ENCODE assay signal across 8 cellular contexts in genomic region chr1:39919545-39919944, GRCh38. TPM values are rescaled to one million over a fixed set of nuclear protein-coding genes. Genes with fewer than 3 reads are reported as not detected.
A peak's percentile ranks its signal among the peaks of the same experiment; 100 is the strongest.
DNase-seq lines count a peak whose midpoint lies in the region; ATAC-seq lines count a peak whose summit lies in the region.

No MANE protein-coding gene starts in this region.

- peak; percentile 80 to 89 for ATAC-seq in CD4-positive, CD25-positive, alpha-beta regulatory T cell (ENCODE audit: low read depth in 2 of 2)
- peak; percentile 65 for ATAC-seq in GM21447 (IDR thresholded peaks at IDR 0.05; ENCODE audit: unreplicated experiment)
- ATAC-seq in HG02852 (IDR thresholded peaks at IDR 0.05; ENCODE audit: unreplicated experiment): no peak

- no peak overlapping the region for H3K27ac Mint-ChIP-seq in CD4-positive, CD25-positive, alpha-beta regulatory T cell
- H3K27ac Mint-ChIP-seq in T-helper 2 cell treated with Interferon-gamma antibody and Interleukin-4, amounts not matched to agents 5 μg/mL and 100 μg/mL, for 36 hours: no peak overlapping the region

- H3K9me3 ChIP-seq in CD4-positive, CD25-positive, alpha-beta regulatory T cell (ENCODE audit: control insufficient read depth in 2 of 2, low read length in 2 of 2): no peaks in the 10 kb centered on the region

- in situ Hi-C loops in T47D (cut with HindIII; ENCODE audit: low pct_unique_long_range_greater_than_20kb, low sequenced_read_pairs): no loop called here

- H3K36me3 Mint-ChIP-seq in CD4-positive, CD25-positive, alpha-beta regulatory T cell: no peaks in the 10 kb centered on the region
- H3K36me3 Mint-ChIP-seq in T-helper 2 cell treated with Interferon-gamma antibody and Interleukin-4, amounts not matched to agents 5 μg/mL and 100 μg/mL, for 36 hours (ENCODE audit: low read depth): no peaks in the 10 kb centered on the region

- no peak overlapping the region for H3K27ac ChIP-seq in CD4-positive, CD25-positive, alpha-beta regulatory T cell (ENCODE audit: insufficient read depth, low read length, poor library complexity, severe bottlenecking)

- no peaks in the 10 kb centered on the region for H3K4me1 Mint-ChIP-seq in CD4-positive, CD25-positive, alpha-beta regulatory T cell
- no peaks in the 10 kb centered on the region for H3K4me1 Mint-ChIP-seq in T-helper 2 cell treated with Interferon-gamma antibody and Interleukin-4, amounts not matched to agents 5 μg/mL and 100 μg/mL, for 36 hours (ENCODE audit: low read depth)

- DNase-seq in CD4-positive, CD25-positive, alpha-beta regulatory T cell: peak in 2 of 3 donors; percentile 66 to 75
- DNase-seq in NCI-H1930 (lab: John Stamatoyannopoulos, UW) (peak; percentile 49 to 61), T47D (ENCODE audit: low read depth in 1 of 2, low spot score in 1 of 2) (peak; percentile 51 to 86), kidney glomerular epithelial cell (lab: John Stamatoyannopoulos, UW) (peak; percentile 88)
- DNase-seq in T-helper 2 cell treated with Interferon-gamma antibody and Interleukin-4, amounts not matched to agents 5 μg/mL and 100 μg/mL, for 36 hours (ENCODE audit: low spot score): peak; percentile 48
- peak in 2 of 3 donors; percentile 10 to 18 for DNase-seq in stimulated activated CD4-positive, alpha-beta T cell treated with anti-CD3 and anti-CD28 coated beads, TNF-alpha, amount 100 ng/mL, for 1 hour (ENCODE audit: low read depth in 3 of 3, low spot score in 1 of 3)

- H3K4me3 ChIP-seq in CD4-positive, CD25-positive, alpha-beta regulatory T cell (ENCODE audit: low read depth, low read length): no peak overlapping the region

- H3K4me3 Mint-ChIP-seq in CD4-positive, CD25-positive, alpha-beta regulatory T cell: peak overlapping the region in 1 of 4 donors; percentile 5
- H3K4me3 Mint-ChIP-seq in T-helper 2 cell treated with Interferon-gamma antibody and Interleukin-4, amounts not matched to agents 5 μg/mL and 100 μg/mL, for 36 hours: no peak overlapping the region

- H3K27me3 ChIP-seq in CD4-positive, CD25-positive, alpha-beta regulatory T cell (ENCODE audit: control insufficient read depth, insufficient read depth, low read length): no peaks in the 10 kb centered on the region

- no peaks in the 10 kb centered on the region for H3K36me3 ChIP-seq in CD4-positive, CD25-positive, alpha-beta regulatory T cell (ENCODE audit: control insufficient read depth, insufficient read depth, low read length)

- no peaks in the 10 kb centered on the region for H3K4me1 ChIP-seq in CD4-positive, CD25-positive, alpha-beta regulatory T cell (ENCODE audit: control insufficient read depth, insufficient read depth, low read length, poor library complexity, severe bottlenecking)

- H3K27me3 Mint-ChIP-seq in CD4-positive, CD25-positive, alpha-beta regulatory T cell: peaks cover 16% of the 10 kb centered on the region
- H3K27me3 Mint-ChIP-seq in T-helper 2 cell treated with Interferon-gamma antibody and Interleukin-4, amounts not matched to agents 5 μg/mL and 100 μg/mL, for 36 hours (ENCODE audit: low read depth): peaks cover 4% of the 10 kb centered on the region

- H3K9me3 Mint-ChIP-seq in CD4-positive, CD25-positive, alpha-beta regulatory T cell: no peaks in the 10 kb centered on the region
- H3K9me3 Mint-ChIP-seq in T-helper 2 cell treated with Interferon-gamma antibody and Interleukin-4, amounts not matched to agents 5 μg/mL and 100 μg/mL, for 36 hours: no peaks in the 10 kb centered on the region

RNA-seq across cellular contexts. Expression of gene MYCL, which starts 17.8 kb away (rescaled TPM):
- not detected for total RNA-seq in CD4-positive, CD25-positive, alpha-beta regulatory T cell
- polyA plus RNA-seq in CD4-positive, CD25-positive, alpha-beta regulatory T cell: under 1 TPM in 1 of 4 donors, not detected in 3; 0.13 TPM

RNA-seq across cellular contexts. Expression of gene MFSD2A, which starts 35.4 kb away (rescaled TPM):
- 3.7 TPM for total RNA-seq in CD4-positive, CD25-positive, alpha-beta regulatory T cell
- polyA plus RNA-seq in CD4-positive, CD25-positive, alpha-beta regulatory T cell: under 1 TPM in 2 of 4 donors, not detected in 2; 0.27 to 0.39 TPM

RNA-seq across cellular contexts. Expression of gene TRIT1, which starts 36.2 kb away (rescaled TPM):
- 13.7 TPM for total RNA-seq in CD4-positive, CD25-positive, alpha-beta regulatory T cell
- 10 to 100 TPM in 3 of 4 donors, 1 to 10 TPM in 1; 9.4 to 14.7 (median 12.4) TPM for polyA plus RNA-seq in CD4-positive, CD25-positive, alpha-beta regulatory T cell

Comparison
In these comparisons a context has a peak if more than half of its experiments do, and no peak if none do; other contexts are left out.
1. DNase-seq: peak in every context shown above with its lines; median percentile 88 in kidney glomerular epithelial cell; 70 in CD4-positive, CD25-positive, alpha-beta regulatory T cell; 68 in T47D; 55 in NCI-H1930; 48 in T-helper 2 cell treated with Interferon-gamma antibody and Interleukin-4, amounts not matched to agents 5 μg/mL and 100 μg/mL, for 36 hours; 14 in stimulated activated CD4-positive, alpha-beta T cell treated with anti-CD3 and anti-CD28 coated beads, TNF-alpha, amount 100 ng/mL, for 1 hour.